8 cellular contexts compared by ENCODE assay signal in the genomic region with DNA sequence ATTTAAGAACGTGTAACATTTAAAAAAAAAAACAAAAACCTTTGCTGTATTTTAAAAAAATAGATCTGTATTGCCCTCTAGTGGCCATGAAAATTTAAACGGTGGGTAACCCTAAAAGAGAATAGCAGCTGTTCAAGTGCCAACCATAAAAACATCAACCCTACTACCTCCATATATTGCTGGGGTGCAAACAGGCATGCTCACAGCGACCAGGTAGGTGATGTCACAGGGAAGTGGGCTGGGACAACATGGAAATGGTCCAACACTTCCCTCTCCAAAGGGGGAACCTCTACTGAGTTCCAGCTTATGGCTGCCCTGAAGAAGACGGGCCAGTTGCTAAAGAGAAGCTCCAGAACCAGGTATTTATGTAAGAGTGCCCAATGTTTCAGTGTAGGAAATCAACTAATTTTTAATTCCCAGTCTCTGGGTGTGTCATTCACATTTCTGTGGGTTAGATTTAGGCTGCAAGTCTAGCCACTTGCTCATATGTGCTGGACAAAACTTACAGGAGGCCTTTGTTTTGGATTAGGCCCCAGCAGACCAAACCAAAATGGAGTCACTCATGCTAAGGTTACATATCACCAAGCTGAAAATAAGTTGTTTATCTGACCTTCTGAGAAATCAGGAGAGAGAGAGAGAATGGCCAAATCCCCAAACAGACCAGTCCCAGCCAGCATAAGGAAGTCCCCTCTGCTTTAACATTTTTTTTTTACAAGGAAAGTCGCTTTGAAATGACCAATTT. TPM values are rescaled to one million over a fixed set of nuclear protein-coding genes. Genes with fewer than 3 reads are reported as not detected.
DNase-seq lines count a peak whose midpoint lies in the region; FAIRE-seq and TF ChIP-seq lines count a peak whose summit lies in the region.

No MANE protein-coding gene starts in this region.

- DNase-seq in activated CD4-positive, alpha-beta T cell treated with anti-CD3 and anti-CD28 coated beads, Interleukin-2, amount 10 ng/mL, durations not matched to agents 7 days and 5 days: peak; percentile 31
- DNase-seq in activated CD4-positive, alpha-beta T cell treated with anti-CD3 and anti-CD28 coated beads, Interleukin-2, amount 50 U/mL, for 4 hours: no peak
- DNase-seq in NCI-H128 (lab: John Stamatoyannopoulos, UW; ENCODE audit: unreplicated experiment): peak; percentile 40
- DNase-seq in astrocyte (ENCODE audit: low read depth): no peak
- no peak for DNase-seq in MG63
- no peak for DNase-seq in Ammon's horn (ENCODE audit: low spot score)
- no peak for DNase-seq in NK-92 (lab: John Stamatoyannopoulos, UW; ENCODE audit: unreplicated experiment)

- no peak overlapping the region for H3K4me2 ChIP-seq in astrocyte (ENCODE audit: low read length)

- peak; percentile 48 to 67 for TF ChIP-seq RAD21 in liver (IDR thresholded peaks at IDR 0.05)

- no peak overlapping the region for H2AFZ ChIP-seq in astrocyte (ENCODE audit: low read depth, low read length)

- no peaks in the 10 kb centered on the region for H3K36me3 Mint-ChIP-seq in activated CD4-positive, alpha-beta T cell treated with anti-CD3 and anti-CD28 coated beads, Interleukin-2, amount 10 ng/mL, durations not matched to agents 7 days and 5 days (ENCODE audit: low read depth)
- no peaks in the 10 kb centered on the region for H3K36me3 Mint-ChIP-seq in astrocyte (ENCODE audit: low read depth, unreplicated experiment)

- no peaks in the 10 kb centered on the region for H3K4me1 Mint-ChIP-seq in activated CD4-positive, alpha-beta T cell treated with anti-CD3 and anti-CD28 coated beads, Interleukin-2, amount 10 ng/mL, durations not matched to agents 7 days and 5 days
- H3K4me1 Mint-ChIP-seq in astrocyte (ENCODE audit: low read depth, unreplicated experiment): no peaks in the 10 kb centered on the region

- H3K36me3 ChIP-seq in astrocyte (ENCODE audit: insufficient read depth, low read length) (no peaks in the 10 kb centered on the region), liver (ENCODE audit: control insufficient read depth in 4 of 4, insufficient read depth in 3 of 4, low read depth in 1 of 4, low read length in 3 of 4) (no peaks in the 10 kb centered on the region), MG63 (no peaks in the 10 kb centered on the region)

- FAIRE-seq in astrocyte (lab: Jason Lieb, UNC): no peak

- H3K27me3 ChIP-seq in astrocyte (ENCODE audit: insufficient read depth, low read length) (peaks cover 5% of the 10 kb centered on the region), liver (ENCODE audit: control insufficient read depth in 4 of 4, insufficient read depth in 4 of 4, low read length in 3 of 4) (no peaks in the 10 kb centered on the region), MG63 (no peaks in the 10 kb centered on the region; the same call in 1 of the 2 replicates)

- H3K9me3 ChIP-seq in astrocyte (ENCODE audit: insufficient read depth, low read depth, low read length) (no peaks in the 10 kb centered on the region), liver (ENCODE audit: control insufficient read depth in 4 of 4, low read length in 3 of 4) (no peaks in the 10 kb centered on the region), MG63 (no peaks in the 10 kb centered on the region)

- H3K4me3 ChIP-seq in astrocyte (ENCODE audit: insufficient read depth, low read depth, low read length) (no peak overlapping the region), liver (ENCODE audit: low read depth in 1 of 3, low read length in 3 of 3) (no peak overlapping the region), MG63 (no peak overlapping the region)

- no peaks in the 10 kb centered on the region for H3K4me1 ChIP-seq in astrocyte (ENCODE audit: insufficient read depth, low read length)
- H3K4me1 ChIP-seq in liver (ENCODE audit: control insufficient read depth in 4 of 4, insufficient read depth in 4 of 4, low read length in 3 of 4): peaks cover 0 to 3% (median 0%) of the 10 kb centered on the region in 4 donors

- no peak overlapping the region for H3K27ac ChIP-seq in astrocyte (ENCODE audit: low read depth, low read length)
- no peak overlapping the region for H3K27ac ChIP-seq in liver (ENCODE audit: low read depth in 1 of 2, low read length in 2 of 2)

- 27% methylated on average over 5 of the region's 5 CpGs for WGBS in liver

- no peaks in the 10 kb centered on the region for H4K20me1 ChIP-seq in astrocyte (ENCODE audit: insufficient read depth, low read length)

- no peaks in the 10 kb centered on the region for H3K79me2 ChIP-seq in astrocyte (ENCODE audit: insufficient read depth, low read length)

- H3K9ac ChIP-seq in astrocyte (ENCODE audit: low read length) (no peak overlapping the region), liver (ENCODE audit: low read depth in 1 of 2, low read length in 2 of 2) (no peak overlapping the region)

- H3K27me3 Mint-ChIP-seq in activated CD4-positive, alpha-beta T cell treated with anti-CD3 and anti-CD28 coated beads, Interleukin-2, amount 10 ng/mL, durations not matched to agents 7 days and 5 days: peaks cover 21% of the 10 kb centered on the region
- H3K27me3 Mint-ChIP-seq in astrocyte (ENCODE audit: low read depth, unreplicated experiment): peaks cover 4% of the 10 kb centered on the region

- CTCF ChIA-PET in activated CD4-positive, alpha-beta T cell treated with anti-CD3 and anti-CD28 coated beads, Interleukin-2, amount 10 ng/mL, durations not matched to agents 7 days and 5 days (lab: Charles Lee): interaction anchor here (0.6 to 0.7 kb wide), 2 partner anchors 94 to 978 kb away, joined by 7 to 8 read pairs; no protein-coding TSS in a partner anchor

- peaks cover 3% of the 10 kb centered on the region for H3K9me3 Mint-ChIP-seq in activated CD4-positive, alpha-beta T cell treated with anti-CD3 and anti-CD28 coated beads, Interleukin-2, amount 10 ng/mL, durations not matched to agents 7 days and 5 days
- peaks cover 6% of the 10 kb centered on the region for H3K9me3 Mint-ChIP-seq in astrocyte (ENCODE audit: unreplicated experiment)

- H3K4me3 Mint-ChIP-seq in activated CD4-positive, alpha-beta T cell treated with anti-CD3 and anti-CD28 coated beads, Interleukin-2, amount 10 ng/mL, durations not matched to agents 7 days and 5 days: no peak overlapping the region
- H3K4me3 Mint-ChIP-seq in astrocyte (ENCODE audit: unreplicated experiment): no peak overlapping the region

- POLR2A ChIA-PET in activated CD4-positive, alpha-beta T cell treated with anti-CD3 and anti-CD28 coated beads, Interleukin-2, amount 10 ng/mL, durations not matched to agents 7 days and 5 days (lab: Charles Lee): interaction anchor here (0.6 kb wide), 1 partner anchor 39 kb away, joined by 5 read pairs; no protein-coding TSS in a partner anchor

- H3K27ac Mint-ChIP-seq in activated CD4-positive, alpha-beta T cell treated with anti-CD3 and anti-CD28 coated beads, Interleukin-2, amount 10 ng/mL, durations not matched to agents 7 days and 5 days: no peak overlapping the region
- no peak overlapping the region for H3K27ac Mint-ChIP-seq in astrocyte (ENCODE audit: unreplicated experiment)

- TF ChIP-seq CTCF in astrocyte (IDR thresholded peaks at IDR 0.05; ENCODE audit: insufficient read depth, low read depth, low read length) (peak; percentile 41), liver (IDR thresholded peaks at IDR 0.05; ENCODE audit: low read depth, low read length, missing input control) (peak; percentile 35)

TF ChIP-seq in liver, 16 proteins besides CTCF, POLR2A, EP300 and RAD21 (continues in another document):
- TF ChIP-seq YY1 (IDR thresholded peaks at IDR 0.05) (no peak), GABPA (IDR thresholded peaks at IDR 0.05 in 1 of 2, conservative IDR thresholded peaks at IDR 0.05 in 1 of 2) (no peak), EGR1 (IDR thresholded peaks at IDR 0.05; ENCODE audit: low read depth in 2 of 2) (no peak), JUND (IDR thresholded peaks at IDR 0.05) (no peak), NR2F2 (IDR thresholded peaks at IDR 0.05) (no peak), FOXA2 (IDR thresholded peaks at IDR 0.05) (no peak), TAF1 (conservative IDR thresholded peaks at IDR 0.05) (no peak), HNF4A (conservative IDR thresholded peaks at IDR 0.05) (no peak)
- TF ChIP-seq, protein P1, sequence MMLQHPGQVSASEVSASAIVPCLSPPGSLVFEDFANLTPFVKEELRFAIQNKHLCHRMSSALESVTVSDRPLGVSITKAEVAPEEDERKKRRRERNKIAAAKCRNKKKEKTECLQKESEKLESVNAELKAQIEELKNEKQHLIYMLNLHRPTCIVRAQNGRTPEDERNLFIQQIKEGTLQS (IDR thresholded peaks at IDR 0.05): no peak
- TF ChIP-seq, protein P2, sequence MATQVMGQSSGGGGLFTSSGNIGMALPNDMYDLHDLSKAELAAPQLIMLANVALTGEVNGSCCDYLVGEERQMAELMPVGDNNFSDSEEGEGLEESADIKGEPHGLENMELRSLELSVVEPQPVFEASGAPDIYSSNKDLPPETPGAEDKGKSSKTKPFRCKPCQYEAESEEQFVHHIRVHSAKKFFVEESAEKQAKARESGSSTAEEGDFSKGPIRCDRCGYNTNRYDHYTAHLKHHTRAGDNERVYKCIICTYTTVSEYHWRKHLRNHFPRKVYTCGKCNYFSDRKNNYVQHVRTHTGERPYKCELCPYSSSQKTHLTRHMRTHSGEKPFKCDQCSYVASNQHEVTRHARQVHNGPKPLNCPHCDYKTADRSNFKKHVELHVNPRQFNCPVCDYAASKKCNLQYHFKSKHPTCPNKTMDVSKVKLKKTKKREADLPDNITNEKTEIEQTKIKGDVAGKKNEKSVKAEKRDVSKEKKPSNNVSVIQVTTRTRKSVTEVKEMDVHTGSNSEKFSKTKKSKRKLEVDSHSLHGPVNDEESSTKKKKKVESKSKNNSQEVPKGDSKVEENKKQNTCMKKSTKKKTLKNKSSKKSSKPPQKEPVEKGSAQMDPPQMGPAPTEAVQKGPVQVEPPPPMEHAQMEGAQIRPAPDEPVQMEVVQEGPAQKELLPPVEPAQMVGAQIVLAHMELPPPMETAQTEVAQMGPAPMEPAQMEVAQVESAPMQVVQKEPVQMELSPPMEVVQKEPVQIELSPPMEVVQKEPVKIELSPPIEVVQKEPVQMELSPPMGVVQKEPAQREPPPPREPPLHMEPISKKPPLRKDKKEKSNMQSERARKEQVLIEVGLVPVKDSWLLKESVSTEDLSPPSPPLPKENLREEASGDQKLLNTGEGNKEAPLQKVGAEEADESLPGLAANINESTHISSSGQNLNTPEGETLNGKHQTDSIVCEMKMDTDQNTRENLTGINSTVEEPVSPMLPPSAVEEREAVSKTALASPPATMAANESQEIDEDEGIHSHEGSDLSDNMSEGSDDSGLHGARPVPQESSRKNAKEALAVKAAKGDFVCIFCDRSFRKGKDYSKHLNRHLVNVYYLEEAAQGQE (IDR thresholded peaks at IDR 0.05): no peak
- TF ChIP-seq, protein P3, sequence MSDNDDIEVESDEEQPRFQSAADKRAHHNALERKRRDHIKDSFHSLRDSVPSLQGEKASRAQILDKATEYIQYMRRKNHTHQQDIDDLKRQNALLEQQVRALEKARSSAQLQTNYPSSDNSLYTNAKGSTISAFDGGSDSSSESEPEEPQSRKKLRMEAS (IDR thresholded peaks at IDR 0.05): no peak

RNA-seq across cellular contexts. Expression of a gene that starts 54.5 kb away (rescaled TPM):
- 10 to 100 TPM; 44.1 to 51.4 TPM for total RNA-seq in activated CD4-positive, alpha-beta T cell treated with anti-CD3 and anti-CD28 coated beads, Interleukin-2, amount 10 ng/mL, durations not matched to agents 7 days and 5 days
- total RNA-seq in astrocyte (1.2 and 2.6 TPM in 2 replicates), liver (10 to 100 TPM in 1 of 2 donors, under 1 TPM in 1; 0.08 to 18.7 TPM)
- under 1 TPM; 0.24 to 0.81 TPM for polyA plus RNA-seq in liver
- total RNA-seq in MG63 (2014; rRNA removed; shearing (Covaris generic); ENCODE audit: low replicate concordance): 33.2 and 42.0 TPM in 2 replicates

Comparison
In these comparisons a context has a peak if more than half of its experiments do, and no peak if none do; other contexts are left out.
1. DNase-seq: peak in activated CD4-positive, alpha-beta T cell treated with anti-CD3 and anti-CD28 coated beads, Interleukin-2, amount 10 ng/mL, durations not matched to agents 7 days and 5 days (single experiment) and NCI-H128 (single experiment); none in activated CD4-positive, alpha-beta T cell treated with anti-CD3 and anti-CD28 coated beads, Interleukin-2, amount 50 U/mL, for 4 hours (0 of 2), astrocyte (single experiment), MG63 (single experiment), Ammon's horn (single experiment) and NK-92 (single experiment).